ENCODE assay signal across 8 cellular contexts in genomic region chr1:30085814-30086770, GRCh38.
DNase-seq lines count a peak whose midpoint lies in the region; ATAC-seq and TF ChIP-seq lines count a peak whose summit lies in the region.

No MANE protein-coding gene starts in this region.

- H3K9me3 Mint-ChIP-seq in endodermal cell = peaks cover 4% of the 10 kb centered on the region

- no peak overlapping the region for H3K9ac ChIP-seq in endodermal cell (ENCODE audit: extremely low read depth, low read length, poor library complexity, severe bottlenecking)

- H3K27ac ChIP-seq in SJSA1 (0 out of 2 replicates have a peak overlapping the region, but pooled peaks have one; percentile 5), endodermal cell (ENCODE audit: low read depth, low read length) (no peak overlapping the region), upper lobe of right lung (no peak overlapping the region)

- no peaks in the 10 kb centered on the region for H3K9me3 ChIP-seq in SJSA1 (replicated peaks)
- no peaks in the 10 kb centered on the region for H3K9me3 ChIP-seq in endodermal cell (ENCODE audit: control insufficient read depth, low read length)
- no peaks in the 10 kb centered on the region for H3K9me3 ChIP-seq in mucosa of descending colon
- no peaks in the 10 kb centered on the region for H3K9me3 ChIP-seq in upper lobe of right lung

- intact Hi-C loops in mucosa of descending colon (cut with DNase I, micrococcal nuclease) (loop anchor here in 1 of 2 donors (10.0 kb wide), 1 partner anchor 841 kb away; no protein-coding TSS in a partner anchor), upper lobe of right lung (cut with DNase I) (no loop called here)

- peak; percentile 90 for TF ChIP-seq CTCF in endodermal cell (conservative IDR thresholded peaks at IDR 0.05)
- peak; percentile 36 for TF ChIP-seq CTCF in mucosa of descending colon (IDR thresholded peaks at IDR 0.05)
- peak; percentile 51 for TF ChIP-seq CTCF in upper lobe of right lung (IDR thresholded peaks at IDR 0.05)

- DNase-seq in activated CD4-positive, alpha-beta T cell treated with anti-CD3 and anti-CD28 coated beads for 48 hours = peak; percentile 60
- no peak for DNase-seq in activated CD4-positive, alpha-beta T cell treated with anti-CD3 and anti-CD28 coated beads, Interleukin-2, amount 50 U/mL, for 4 hours
- peak; percentile 38 to 73 for DNase-seq in SJSA1 (ENCODE audit: low read depth in 1 of 2, low spot score in 2 of 2)
- peak; percentile 97 for DNase-seq in endodermal cell
- peak in 2 of 3 donors; percentile 59 to 61 for DNase-seq in mucosa of descending colon
- peak; percentile 74 for DNase-seq in upper lobe of right lung
- no peak for DNase-seq in DMS79 treated with DMSO at 0.1 percent for 48 hours (lab: John Stamatoyannopoulos, UW)

- peaks cover 34% of the 10 kb centered on the region for H3K4me1 ChIP-seq in SJSA1 (replicated peaks)
- H3K4me1 ChIP-seq in endodermal cell (ENCODE audit: control insufficient read depth, insufficient read depth, low read length) = no peaks in the 10 kb centered on the region
- H3K4me1 ChIP-seq in mucosa of descending colon (ENCODE audit: low read depth) = peaks cover 13% of the 10 kb centered on the region
- peaks cover 13% of the 10 kb centered on the region for H3K4me1 ChIP-seq in upper lobe of right lung

- no peaks in the 10 kb centered on the region for H3K27me3 Mint-ChIP-seq in endodermal cell (ENCODE audit: insufficient read depth)

- no peaks in the 10 kb centered on the region for H3K27me3 ChIP-seq in SJSA1 (replicated peaks)
- no peaks in the 10 kb centered on the region for H3K27me3 ChIP-seq in endodermal cell (ENCODE audit: control insufficient read depth, insufficient read depth, low read length, poor library complexity, severe bottlenecking)
- H3K27me3 ChIP-seq in upper lobe of right lung = no peaks in the 10 kb centered on the region

- peak overlapping the region; percentile 32 for H3K4me3 Mint-ChIP-seq in endodermal cell

- H3K27ac Mint-ChIP-seq in endodermal cell = no peak overlapping the region

- ATAC-seq in mucosa of descending colon (no peak), upper lobe of right lung (peak; percentile 54), GM21447 (IDR thresholded peaks at IDR 0.05; ENCODE audit: unreplicated experiment) (no peak)

- peaks cover 9% of the 10 kb centered on the region for H3K4me1 Mint-ChIP-seq in endodermal cell

- 37% methylated on average over 10 to 45 of the region's 45 CpGs for WGBS in endodermal cell (ENCODE audit: insufficient coverage in 1 of 2, insufficient read length in 1 of 2), 2 experiments

- H3K36me3 Mint-ChIP-seq in endodermal cell (ENCODE audit: low read depth) = no peaks in the 10 kb centered on the region

- no peaks in the 10 kb centered on the region for H3K36me3 ChIP-seq in SJSA1
- no peaks in the 10 kb centered on the region for H3K36me3 ChIP-seq in endodermal cell (ENCODE audit: control insufficient read depth, insufficient read depth, low read length)
- H3K36me3 ChIP-seq in mucosa of descending colon (ENCODE audit: low read depth) = no peaks in the 10 kb centered on the region
- no peaks in the 10 kb centered on the region for H3K36me3 ChIP-seq in upper lobe of right lung

- H3K4me3 ChIP-seq in SJSA1 (no peak overlapping the region), endodermal cell (ENCODE audit: low read length) (no peak overlapping the region), mucosa of descending colon (no peak overlapping the region), upper lobe of right lung (no peak overlapping the region)

Comparison
In these comparisons a context has a peak if more than half of its experiments do, and no peak if none do; other contexts are left out.
1. DNase-seq: peak in activated CD4-positive, alpha-beta T cell treated with anti-CD3 and anti-CD28 coated beads for 48 hours (single experiment), SJSA1 (2 of 2), endodermal cell (single experiment), mucosa of descending colon (2 of 3) and upper lobe of right lung (single experiment); none in activated CD4-positive, alpha-beta T cell treated with anti-CD3 and anti-CD28 coated beads, Interleukin-2, amount 50 U/mL, for 4 hours (0 of 2) and DMS79 treated with DMSO at 0.1 percent for 48 hours (single experiment).
2. CTCF ChIP-seq: peak in every context shown above with its lines; median percentile 90 in endodermal cell; 51 in upper lobe of right lung; 36 in mucosa of descending colon.